ENCODE assay signal across 8 cellular contexts in the genomic region with DNA sequence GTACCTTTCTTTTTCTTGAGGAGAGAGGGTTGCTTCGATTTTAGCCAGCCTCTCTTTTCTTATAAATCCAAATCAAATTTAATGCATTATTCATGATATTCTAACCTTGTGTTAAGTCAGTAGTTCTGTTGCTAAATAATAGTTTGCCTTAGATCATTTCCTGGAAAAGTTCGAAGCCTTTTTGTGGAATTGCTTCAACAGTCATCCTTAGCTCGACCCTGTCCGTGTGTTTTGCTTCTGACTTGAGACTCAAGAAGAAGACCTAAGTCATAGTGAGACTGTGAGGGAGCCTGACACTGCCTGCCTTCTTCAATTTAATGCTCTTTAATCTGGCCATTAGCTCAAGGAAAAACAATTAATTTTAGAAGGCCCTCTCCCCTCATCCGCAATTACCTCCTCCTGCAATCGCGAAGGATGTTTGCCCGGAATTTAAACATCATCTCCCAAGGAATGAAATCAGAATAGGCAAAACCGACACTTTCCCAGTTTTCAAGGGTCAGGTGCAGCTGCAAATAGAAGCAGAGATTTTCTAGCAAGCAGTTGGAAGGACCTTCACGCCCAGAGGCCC. TPM values are rescaled to one million over a fixed set of nuclear protein-coding genes. Genes with fewer than 3 reads are reported as not detected.
DNase-seq lines count a peak whose midpoint lies in the region; ATAC-seq and TF ChIP-seq lines count a peak whose summit lies in the region.

No MANE protein-coding gene starts in this region.

- intact Hi-C loops in Right ventricle myocardium superior (cut with DNase I): loop anchor here (5.0 to 10.0 kb wide), 2 partner anchors 108 to 401 kb away; no protein-coding TSS in a partner anchor
- intact Hi-C loops in mucosa of descending colon (cut with DNase I, micrococcal nuclease): loop anchor here (5.0 to 10.0 kb wide), 3 partner anchors 108 to 398 kb away; no protein-coding TSS in a partner anchor

- H3K4me1 Mint-ChIP-seq in activated naive CD8-positive, alpha-beta T cell treated with anti-CD3 and anti-CD28 coated beads, Interleukin-2, amount 50 U/mL, for 24 hours: peaks cover 9% of the 10 kb centered on the region
- peaks cover 8% of the 10 kb centered on the region for H3K4me1 Mint-ChIP-seq in memory B cell

- DNase-seq in cardiac muscle cell (ENCODE audit: low read depth in 1 of 2, low spot score in 1 of 2) (no peak), Right ventricle myocardium superior (no peak), memory B cell (ENCODE audit: low spot score in 2 of 2) (no peak), tibial nerve (ENCODE audit: low spot score in 2 of 2) (no peak), mucosa of descending colon (no peak)
- DNase-seq in activated naive CD8-positive, alpha-beta T cell treated with anti-CD3 and anti-CD28 coated beads, Interleukin-2, amount 50 U/mL, for 24 hours: no peak

- no peak for TF ChIP-seq POLR2A in tibial nerve (IDR thresholded peaks at IDR 0.05)

- H3K36me3 ChIP-seq in cardiac muscle cell (no peaks in the 10 kb centered on the region), tibial nerve (no peaks in the 10 kb centered on the region), mucosa of descending colon (ENCODE audit: low read depth) (no peaks in the 10 kb centered on the region)

- WGBS in tibial nerve, 2 donors: 19 to 20% methylated on average over 10 of the region's 10 CpGs

- H3K27me3 ChIP-seq in cardiac muscle cell (no peaks in the 10 kb centered on the region), tibial nerve (peaks cover 0 to 38% of the 10 kb centered on the region in 2 donors)

- peak overlapping the region; percentile 75 for H3K4me3 Mint-ChIP-seq in activated naive CD8-positive, alpha-beta T cell treated with anti-CD3 and anti-CD28 coated beads, Interleukin-2, amount 50 U/mL, for 24 hours
- peak overlapping the region; percentile 85 for H3K4me3 Mint-ChIP-seq in memory B cell

- TF ChIP-seq CTCF in cardiac muscle cell (IDR thresholded peaks at IDR 0.05; ENCODE audit: low read depth, low read length) (no peak), tibial nerve (IDR thresholded peaks at IDR 0.05) (no peak), mucosa of descending colon (IDR thresholded peaks at IDR 0.05) (no peak)

- ATAC-seq in Right ventricle myocardium superior (ENCODE audit: poor library complexity) (no peak), memory B cell (ENCODE audit: low read depth) (no peak), GM21529 (IDR thresholded peaks at IDR 0.05; ENCODE audit: unreplicated experiment) (no peak), HG03025 (IDR thresholded peaks at IDR 0.05; ENCODE audit: low FRiP score, unreplicated experiment) (no peak), mucosa of descending colon (no peak)
- no peak for ATAC-seq in activated naive CD8-positive, alpha-beta T cell treated with anti-CD3 and anti-CD28 coated beads, Interleukin-2, amount 50 U/mL, for 24 hours

- H3K4me1 ChIP-seq in cardiac muscle cell (ENCODE audit: low read depth) (peaks cover 9% of the 10 kb centered on the region), tibial nerve (peaks cover 0 to 14% (median 5%) of the 10 kb centered on the region in 4 donors), mucosa of descending colon (ENCODE audit: low read depth) (no peaks in the 10 kb centered on the region)

- H3K9me3 ChIP-seq in cardiac muscle cell (ENCODE audit: low read depth) (no peaks in the 10 kb centered on the region), tibial nerve (no peaks in the 10 kb centered on the region), mucosa of descending colon (no peaks in the 10 kb centered on the region)

- no peaks in the 10 kb centered on the region for H3K27me3 Mint-ChIP-seq in activated naive CD8-positive, alpha-beta T cell treated with anti-CD3 and anti-CD28 coated beads, Interleukin-2, amount 50 U/mL, for 24 hours
- H3K27me3 Mint-ChIP-seq in memory B cell: no peaks in the 10 kb centered on the region

- H3K4me3 ChIP-seq in cardiac muscle cell (peak overlapping the region; percentile 58), tibial nerve (peak overlapping the region in 3 of 4 donors; percentile 19 to 60 (median 45)), mucosa of descending colon (no peak overlapping the region)

- H3K27ac Mint-ChIP-seq in activated naive CD8-positive, alpha-beta T cell treated with anti-CD3 and anti-CD28 coated beads, Interleukin-2, amount 50 U/mL, for 24 hours: no peak overlapping the region
- peak overlapping the region; percentile 56 for H3K27ac Mint-ChIP-seq in memory B cell

- H3K27ac ChIP-seq in cardiac muscle cell (no peak overlapping the region), tibial nerve (no peak overlapping the region)

- H3K9me3 Mint-ChIP-seq in activated naive CD8-positive, alpha-beta T cell treated with anti-CD3 and anti-CD28 coated beads, Interleukin-2, amount 50 U/mL, for 24 hours: no peaks in the 10 kb centered on the region
- no peaks in the 10 kb centered on the region for H3K9me3 Mint-ChIP-seq in memory B cell

- TF ChIP-seq EP300 in tibial nerve (IDR thresholded peaks at IDR 0.05): no peak

- no peaks in the 10 kb centered on the region for H3K36me3 Mint-ChIP-seq in activated naive CD8-positive, alpha-beta T cell treated with anti-CD3 and anti-CD28 coated beads, Interleukin-2, amount 50 U/mL, for 24 hours (ENCODE audit: low read depth)
- H3K36me3 Mint-ChIP-seq in memory B cell: no peaks in the 10 kb centered on the region

RNA-seq across cellular contexts. Expression of gene SLC4A8, which starts 0.5 kb away (rescaled TPM):
- 3.5 and 4.9 TPM in 2 replicates for total RNA-seq in cardiac muscle cell
- 1.9 and 9.8 TPM in 2 replicates for polyA plus RNA-seq in cardiac muscle cell
- 0.89 TPM for total RNA-seq in Right ventricle myocardium superior
- total RNA-seq in tibial nerve: 1 to 10 TPM in 3 of 4 donors, under 1 TPM in 1; 0.59 to 5.7 (median 1.5) TPM
- 1 to 10 TPM in 2 of 3 donors, under 1 TPM in 1; 0.84 to 1.8 (median 1.5) TPM for total RNA-seq in mucosa of descending colon

RNA-seq across cellular contexts. Expression of gene GALNT6, which starts 33.0 kb away (rescaled TPM):
- total RNA-seq in cardiac muscle cell (5.4 and 8.0 TPM in 2 replicates), Right ventricle myocardium superior (0.62 TPM), tibial nerve (1 to 10 TPM; 1.0 to 6.3 (median 4.3) TPM), mucosa of descending colon (10 to 100 TPM; 10.7 to 20.6 (median 17.9) TPM)
- polyA plus RNA-seq in cardiac muscle cell: 4.3 and 5.2 TPM in 2 replicates
